Comparison of ENCODE assay signal across 10 cellular contexts in genomic region chr7:41702635-41703371, GRCh38. TPM values are rescaled to one million over a fixed set of nuclear protein-coding genes. Genes with fewer than 3 reads are reported as not detected.
DNase-seq lines count a peak whose midpoint lies in the region; ATAC-seq, FAIRE-seq and TF ChIP-seq lines count a peak whose summit lies in the region.
"Had no signal": no experiment of that assay in that cellular context is flagged by ENCODE, and none has a peak within 500 bp of the region (broad histone marks: within the 10 kb centered on the region; RNA-seq: fewer than 3 reads in every experiment).

Gene INHBA, minus strand, starts transcription at chr7:41703090. Its CDS starts 2,716 bp downstream, at chr7:41700374.

- ATAC-seq in left cardiac atrium = peak in 1 of 2 donors; percentile 30
- no peak for ATAC-seq in GM21526 (IDR thresholded peaks at IDR 0.05; ENCODE audit: low FRiP score, unreplicated experiment)
- ATAC-seq in activated T-cell treated with anti-CD3 and anti-CD28 coated beads, Interleukin-2, amount 50 U/mL, for 72 hours (replicated peaks in 1 of 2) = no peak

- H3K4me3 ChIP-seq in skeletal muscle satellite cell (ENCODE audit: low read length) = peak within 1 kb of the TSS; percentile 81
- H3K4me3 ChIP-seq: Peyer's patch had no signal

- no peaks in the 10 kb centered on the region; the same call in 1 of the 2 replicates for H3K27me3 Mint-ChIP-seq in HFFc6 (ENCODE audit: insufficient read depth)
- peaks cover 60% of the 10 kb centered on the region for H3K27me3 Mint-ChIP-seq in activated T-cell treated with anti-CD3 and anti-CD28 coated beads, Interleukin-2, amount 50 U/mL, for 72 hours (ENCODE audit: low read depth)

- no peaks in the 10 kb centered on the region for H3K9me3 ChIP-seq in skeletal muscle satellite cell (replicated peaks; ENCODE audit: low read length)
- H3K9me3 ChIP-seq: Peyer's patch had no signal

- peaks cover 38% of the 10 kb centered on the region for H3K4me1 ChIP-seq in skeletal muscle satellite cell (ENCODE audit: control insufficient read depth, insufficient read depth, low read length)

- H3K27ac Mint-ChIP-seq in HFFc6 = peak within 1 kb of the TSS; percentile 94
- no peak within 1 kb of the TSS for H3K27ac Mint-ChIP-seq in activated T-cell treated with anti-CD3 and anti-CD28 coated beads, Interleukin-2, amount 50 U/mL, for 72 hours

- no peak for TF ChIP-seq CTCF in HFFc6 (IDR thresholded peaks at IDR 0.05)

- peak within 1 kb of the TSS; percentile 95 for H3K4me3 Mint-ChIP-seq in HFFc6
- peak within 1 kb of the TSS in 1 of 2 donors; percentile 42 for H3K4me3 Mint-ChIP-seq in activated T-cell treated with anti-CD3 and anti-CD28 coated beads, Interleukin-2, amount 50 U/mL, for 72 hours

- no peak for FAIRE-seq in GM12891 (lab: Jason Lieb, UNC)

- H3K4me1 Mint-ChIP-seq in HFFc6 (ENCODE audit: low read depth) = peaks cover 86% of the 10 kb centered on the region
- peaks cover 9% of the 10 kb centered on the region for H3K4me1 Mint-ChIP-seq in activated T-cell treated with anti-CD3 and anti-CD28 coated beads, Interleukin-2, amount 50 U/mL, for 72 hours (ENCODE audit: low read depth)

- H3K27me3 ChIP-seq in skeletal muscle satellite cell (ENCODE audit: control insufficient read depth, insufficient read depth, low read length) = no peaks in the 10 kb centered on the region
- H3K27me3 ChIP-seq: Peyer's patch had no signal

- H3K9me3 Mint-ChIP-seq in HFFc6 = no peaks in the 10 kb centered on the region
- H3K9me3 Mint-ChIP-seq in activated T-cell treated with anti-CD3 and anti-CD28 coated beads, Interleukin-2, amount 50 U/mL, for 72 hours = no peaks in the 10 kb centered on the region

- peak within 1 kb of the TSS; percentile 97 for H3K9ac ChIP-seq in skeletal muscle satellite cell (ENCODE audit: low read depth, low read length)

- intact Hi-C loops in left cardiac atrium (cut with DNase I) = no loop called here

- peak within 1 kb of the TSS; percentile 91 for H3K4me2 ChIP-seq in skeletal muscle satellite cell (ENCODE audit: low read length)

- no peak for TF ChIP-seq POLR2A in GM12891 (IDR thresholded peaks at IDR 0.05; ENCODE audit: low read depth, low read length)

- H3K36me3 ChIP-seq in skeletal muscle satellite cell (ENCODE audit: insufficient read depth, low read length) = peaks cover 8% of the 10 kb centered on the region
- H3K36me3 ChIP-seq: Peyer's patch had no signal

- 0 out of 2 replicates have a peak, but pooled peaks cover 3% of the 10 kb centered on the region for H3K36me3 Mint-ChIP-seq in HFFc6 (ENCODE audit: low read depth)
- H3K36me3 Mint-ChIP-seq in activated T-cell treated with anti-CD3 and anti-CD28 coated beads, Interleukin-2, amount 50 U/mL, for 72 hours (ENCODE audit: insufficient read depth in 2 of 2) = no peaks in the 10 kb centered on the region

- DNase-seq in HFFc6 = peak; percentile 70
- DNase-seq in amniotic stem cell (lab: John Stamatoyannopoulos, UW) = peak; percentile 89
- peak; percentile 36 for DNase-seq in left cardiac atrium
- DNase-seq in GM12891 (ENCODE audit: insufficient read length, low spot score) = no peak
- DNase-seq in activated T-cell treated with anti-CD3 and anti-CD28 coated beads, Interleukin-2, amount 50 U/mL, for 72 hours = no peak
- no peak for DNase-seq in NCI-H82 (lab: John Stamatoyannopoulos, UW)
- DNase-seq: activated CD8-positive, alpha-beta memory T cell treated with anti-CD3 and anti-CD28 coated beads, Interleukin-2, amount 50 U/mL, for 4 hours; Peyer's patch had no signal

TF ChIP-seq in GM12891, 5 proteins besides CTCF, POLR2A, EP300 and RAD21:
- no peak for TF ChIP-seq SPI1 (IDR thresholded peaks at IDR 0.05; ENCODE audit: low read depth, low read length)
- no peak for TF ChIP-seq POU2F2 (IDR thresholded peaks at IDR 0.05; ENCODE audit: low read depth, low read length)
- TF ChIP-seq PAX5 (IDR thresholded peaks at IDR 0.05; ENCODE audit: insufficient read depth, low read length, severe bottlenecking) = no peak
- TF ChIP-seq TAF1 (IDR thresholded peaks at IDR 0.05; ENCODE audit: low read depth, low read length) = no peak
- TF ChIP-seq POLR2AphosphoS5 (IDR thresholded peaks at IDR 0.05; ENCODE audit: low read depth, low read length) = no peak

RNA-seq across cellular contexts. Expression of gene INHBA, which starts in this region (rescaled TPM):
- 10 to 100 TPM; 18.1 to 29.9 (median 20.2) TPM for total RNA-seq in HFFc6 (2021; fragmentation: NEBNext Ultra II Directional; extraction: Animal tissue kit (Norgen Biotek cat#: 25700))
- total RNA-seq in left cardiac atrium = 10 to 100 TPM in 1 of 2 donors, 1 to 10 TPM in 1; 1.5 to 15.4 TPM
- 3.5 and 9.4 TPM in 2 replicates for total RNA-seq in skeletal muscle satellite cell (2012; rRNA removed)
- 0.03 TPM for polyA plus RNA-seq in GM12891 (2012; ENCODE audit: low read depth, missing spikeins)
- total RNA-seq in activated T-cell treated with anti-CD3 and anti-CD28 coated beads, Interleukin-2, amount 50 U/mL, for 72 hours = under 1 TPM; 0.05 to 0.19 TPM

Comparison
In these comparisons a context has a peak if more than half of its experiments do, and no peak if none do; other contexts are left out.
1. DNase-seq: peak in HFFc6 (single experiment), amniotic stem cell (single experiment) and left cardiac atrium (single experiment); none in GM12891 (single experiment), activated T-cell treated with anti-CD3 and anti-CD28 coated beads, Interleukin-2, amount 50 U/mL, for 72 hours (0 of 2) and NCI-H82 (single experiment).